In the genomic region with DNA sequence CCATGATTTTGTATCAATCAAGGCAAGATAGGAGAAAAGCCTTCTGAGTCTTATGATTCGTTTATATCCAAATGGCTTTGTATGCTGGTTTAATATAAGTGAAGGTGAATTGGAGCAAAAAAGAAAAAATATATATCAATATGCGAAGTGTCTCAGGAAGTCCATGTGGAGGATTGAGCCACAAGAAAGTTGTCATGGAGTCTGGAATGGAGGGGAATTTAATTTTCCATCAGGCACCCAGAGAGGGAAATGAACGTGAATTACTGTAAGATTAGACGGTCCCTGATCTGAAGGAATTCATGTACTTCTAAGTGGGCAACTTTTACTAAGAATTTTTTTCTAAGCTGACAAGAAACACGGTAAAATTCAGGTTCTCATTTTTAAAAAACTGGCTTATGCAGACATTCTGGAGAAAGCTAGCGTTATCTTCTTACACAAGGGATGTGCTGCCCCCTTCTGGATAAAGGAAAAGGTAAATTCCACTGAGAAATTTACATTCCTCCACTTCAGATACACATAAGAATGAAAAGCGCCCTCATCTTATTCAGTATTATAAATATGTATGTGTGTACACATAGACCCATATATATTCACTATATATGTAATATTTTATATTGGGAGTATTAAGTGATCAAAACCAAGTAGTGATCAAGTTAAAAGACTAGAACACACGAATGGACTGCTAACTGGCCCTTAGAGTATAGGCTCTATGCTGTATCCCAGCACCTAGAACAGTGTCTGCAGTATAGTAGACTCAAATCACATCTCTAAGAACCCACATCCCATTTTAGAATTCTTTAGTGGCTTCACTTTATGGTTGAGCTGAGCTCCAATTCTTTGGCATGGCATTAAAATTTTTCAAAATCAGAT, we compare ENCODE assay signal across 8 cellular contexts.
DNase-seq lines count a peak whose midpoint lies in the region; ATAC-seq and TF ChIP-seq lines count a peak whose summit lies in the region.

No MANE protein-coding gene starts in this region.

- no peaks in the 10 kb centered on the region for H3K79me2 ChIP-seq in ACC112 (ENCODE audit: control insufficient read depth, insufficient read depth, low read length, unreplicated experiment)

- TF ChIP-seq POLR2A in GM18505 (IDR thresholded peaks at IDR 0.05; ENCODE audit: borderline replicate concordance, extremely low read depth, insufficient read depth, insufficient read length): no peak

- TF ChIP-seq CTCF in choroid plexus epithelial cell (conservative IDR thresholded peaks at IDR 0.05; ENCODE audit: low read depth, low read length): peak; percentile 63

- peak; percentile 65 for ATAC-seq in GM18505 (IDR thresholded peaks at IDR 0.05; ENCODE audit: unreplicated experiment)
- ATAC-seq in HG03280 (IDR thresholded peaks at IDR 0.05; ENCODE audit: unreplicated experiment): peak; percentile 62

- H3K4me3 ChIP-seq in ACC112 (ENCODE audit: low read depth, low read length): no peak overlapping the region
- H3K4me3 ChIP-seq in choroid plexus epithelial cell (ENCODE audit: low read depth, low read length): no peak overlapping the region

- no peaks in the 10 kb centered on the region for H3K4me1 ChIP-seq in ACC112 (ENCODE audit: control insufficient read depth, insufficient read depth, low read length, unreplicated experiment)

- no peak overlapping the region for H3K27ac ChIP-seq in ACC112 (ENCODE audit: low read depth, low read length)

- DNase-seq in NCI-H748 (lab: John Stamatoyannopoulos, UW; ENCODE audit: unreplicated experiment) (peak; percentile 70), choroid plexus epithelial cell (ENCODE audit: low read depth) (peak; percentile 92), middle frontal gyrus (ENCODE audit: extremely low spot score, low spot score) (peak; percentile 30), NCI-H2107 (lab: John Stamatoyannopoulos, UW) (no peak), NCI-H187 (lab: John Stamatoyannopoulos, UW) (no peak)

- no peaks in the 10 kb centered on the region for H3K36me3 ChIP-seq in ACC112 (ENCODE audit: insufficient read depth, low read length)

- H3K27me3 ChIP-seq in ACC112 (ENCODE audit: insufficient read depth, low read length): no peaks in the 10 kb centered on the region

- H2AFZ ChIP-seq in ACC112 (ENCODE audit: low read length, unreplicated experiment): peak overlapping the region; percentile 55

Comparison
In these comparisons a context has a peak if more than half of its experiments do, and no peak if none do; other contexts are left out.
1. DNase-seq: peak in NCI-H748 (single experiment), choroid plexus epithelial cell (single experiment) and middle frontal gyrus (single experiment); none in NCI-H2107 (single experiment) and NCI-H187 (0 of 2).